9 cellular contexts compared by ENCODE assay signal in the genomic region with DNA sequence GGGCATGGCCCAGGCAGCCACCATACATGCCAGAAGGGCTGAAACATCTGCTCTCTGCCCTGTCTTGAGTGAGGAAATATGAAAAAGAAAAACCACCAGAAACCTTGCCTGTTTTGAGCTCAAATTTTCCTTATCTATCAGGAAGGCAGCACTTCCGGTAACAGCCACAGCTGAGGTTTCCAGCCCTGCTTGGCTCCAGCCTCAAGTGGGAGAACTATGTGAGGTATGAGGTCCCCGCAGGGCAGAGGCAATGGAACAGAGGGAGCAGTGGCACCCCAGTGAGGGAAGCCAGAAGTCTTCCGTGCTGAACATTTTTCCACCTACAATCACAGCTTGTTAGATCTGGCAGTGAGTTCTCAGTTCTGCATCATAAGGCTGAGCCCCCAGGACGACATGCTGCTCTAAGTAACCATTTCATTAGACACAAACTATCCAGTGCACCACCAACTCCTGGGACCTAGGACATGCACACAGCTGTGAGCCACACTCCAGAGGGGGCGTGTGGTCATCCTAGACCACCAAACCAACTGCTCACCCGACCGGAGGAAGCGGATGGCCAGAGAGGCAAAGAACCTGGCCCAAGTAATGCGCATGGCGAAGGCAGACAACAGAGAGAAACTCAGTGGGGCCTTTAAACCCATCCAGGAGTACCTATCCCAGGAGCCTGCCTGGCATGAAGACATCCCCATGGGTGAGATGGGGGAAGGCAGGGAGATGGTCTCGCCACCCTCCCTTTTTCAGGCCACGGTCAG. TPM values are rescaled to one million over a fixed set of nuclear protein-coding genes. Genes with fewer than 3 reads are reported as not detected.
A peak's percentile ranks its signal among the peaks of the same experiment; 100 is the strongest.
DNase-seq lines count a peak whose midpoint lies in the region; ATAC-seq and TF ChIP-seq lines count a peak whose summit lies in the region.
"Had no signal": no experiment of that assay in that cellular context is flagged by ENCODE, and none has a peak within 500 bp of the region (broad histone marks: within the 10 kb centered on the region; RNA-seq: fewer than 3 reads in every experiment).

No MANE protein-coding gene starts in this region.

- H3K27me3 ChIP-seq in breast epithelium (no peaks in the 10 kb centered on the region), lung (ENCODE audit: control insufficient read depth, insufficient read depth) (no peaks in the 10 kb centered on the region), vagina (no peaks in the 10 kb centered on the region)

- H3K4me3 ChIP-seq in breast epithelium: peak overlapping the region in 1 of 3 donors; percentile 16
- H3K4me3 ChIP-seq in lung: no peak overlapping the region
- no peak overlapping the region for H3K4me3 ChIP-seq in vagina

- H3K27ac ChIP-seq in breast epithelium (peak overlapping the region; percentile 64 to 82), lung (ENCODE audit: low read depth in 1 of 2, low read length in 1 of 2) (peak overlapping the region; percentile 64 to 78), vagina (peak overlapping the region; percentile 53)

- H3K4me1 ChIP-seq in breast epithelium (peaks cover 12 to 20% of the 10 kb centered on the region in 2 donors), lung (ENCODE audit: control insufficient read depth in 2 of 2, insufficient read depth in 2 of 2, low read length in 2 of 2) (peaks cover 24 to 50% of the 10 kb centered on the region in 2 donors), vagina (peaks cover 94% of the 10 kb centered on the region)

- ATAC-seq in lung (ENCODE audit: insufficient read depth, low FRiP score): peak; percentile 22
- ATAC-seq in HG03196 (IDR thresholded peaks at IDR 0.05; ENCODE audit: unreplicated experiment): no peak
- no peak for ATAC-seq in HG03439 (IDR thresholded peaks at IDR 0.05; ENCODE audit: unreplicated experiment)

- intact Hi-C loops in breast epithelium (cut with DNase I; ENCODE audit: low total_unique reads): no loop called here
- intact Hi-C loops in vagina (cut with DNase I): no loop called here

- TF ChIP-seq CTCF in breast epithelium (IDR thresholded peaks at IDR 0.05) (no peak), lung (IDR thresholded peaks at IDR 0.05; ENCODE audit: control extremely low read depth, extremely low read depth) (no peak), vagina (IDR thresholded peaks at IDR 0.05) (no peak)

- no peak for TF ChIP-seq POLR2A in breast epithelium (IDR thresholded peaks at IDR 0.05)
- peak in 1 of 2 donors; percentile 10 for TF ChIP-seq POLR2A in vagina (IDR thresholded peaks at IDR 0.05)

- 49 to 53% methylated on average over 12 of the region's 12 CpGs for WGBS in lung, 2 donors

- no peaks in the 10 kb centered on the region for H3K9me3 ChIP-seq in breast epithelium
- H3K9me3 ChIP-seq in lung (ENCODE audit: control insufficient read depth in 2 of 2, insufficient read depth in 1 of 2, low read length in 1 of 2): no peaks in the 10 kb centered on the region
- no peaks in the 10 kb centered on the region for H3K9me3 ChIP-seq in vagina

- peak; percentile 41 for DNase-seq in activated naive CD4-positive, alpha-beta T cell treated with Interleukin-2 at 50 U/mL for 16 hours
- DNase-seq in activated naive CD4-positive, alpha-beta T cell treated with anti-CD3 and anti-CD28 coated beads, Interleukin-2, amount 50 U/mL, for 16 hours: no peak
- DNase-seq in breast epithelium (ENCODE audit: low spot score in 2 of 2) (peak in 1 of 2 donors; percentile 88), lung (ENCODE audit: low spot score) (peak; percentile 53), vagina (ENCODE audit: extremely low spot score in 2 of 2) (no peak), NCI-H774 (lab: John Stamatoyannopoulos, UW) (no peak)
- DNase-seq: NCI-H1048 had no signal

- no peaks in the 10 kb centered on the region for H3K36me3 ChIP-seq in breast epithelium
- peaks cover 14 to 82% of the 10 kb centered on the region in 2 donors for H3K36me3 ChIP-seq in lung (ENCODE audit: control insufficient read depth in 2 of 2, insufficient read depth in 2 of 2, low read length in 2 of 2)
- H3K36me3 ChIP-seq in vagina: peaks cover 0 to 59% of the 10 kb centered on the region in 2 donors

RNA-seq across cellular contexts. Expression of gene WDR1, which starts 22.6 kb away (rescaled TPM):
- 100 to 1,000 TPM in 2 of 3 donors, 10 to 100 TPM in 1; 93.9 to 142 (median 127) TPM for total RNA-seq in breast epithelium
- total RNA-seq in lung: 100 to 1,000 TPM; 116 to 325 TPM
- polyA plus RNA-seq in lung: 100 to 1,000 TPM in 1 of 2 donors, 10 to 100 TPM in 1; 72.0 to 294 TPM
- 159 TPM for total RNA-seq in vagina

Comparison
In these comparisons a context has a peak if more than half of its experiments do, and no peak if none do; other contexts are left out.
1. DNase-seq: peak in activated naive CD4-positive, alpha-beta T cell treated with Interleukin-2 at 50 U/mL for 16 hours (single experiment) and lung (single experiment); none in activated naive CD4-positive, alpha-beta T cell treated with anti-CD3 and anti-CD28 coated beads, Interleukin-2, amount 50 U/mL, for 16 hours (single experiment), vagina (0 of 2) and NCI-H774 (single experiment).
2. Peak in every context shown above with its lines, with median percentiles within 50 percentile points of each other: H3K27ac ChIP-seq.